1 cellular context compared by ENCODE assay signal in genomic region chr1:41109316-41110263, GRCh38.
TF ChIP-seq lines count a peak whose summit lies in the region.

No MANE protein-coding gene starts in this region.

TF ChIP-seq in IMR-90, 13 proteins besides CTCF, POLR2A, EP300 and RAD21:
- no peak for TF ChIP-seq RFX5 (IDR thresholded peaks at IDR 0.05; ENCODE audit: low read depth, low read length)
- no peak for TF ChIP-seq MAZ (IDR thresholded peaks at IDR 0.05; ENCODE audit: borderline replicate concordance, low read depth, low read length)
- TF ChIP-seq MAFK (IDR thresholded peaks at IDR 0.05; ENCODE audit: low read depth, low read length): peak; percentile 54
- TF ChIP-seq CEBPB (IDR thresholded peaks at IDR 0.05; ENCODE audit: low read depth, low read length): peak; percentile 98
- TF ChIP-seq FOS (IDR thresholded peaks at IDR 0.05; ENCODE audit: low read depth, low read length): peak; percentile 50
